Comparison of ENCODE assay signal across 8 cellular contexts in genomic region chr19:42076375-42076944, GRCh38. TPM values are rescaled to one million over a fixed set of nuclear protein-coding genes. Genes with fewer than 3 reads are reported as not detected.
DNase-seq lines count a peak whose midpoint lies in the region; ATAC-seq and TF ChIP-seq lines count a peak whose summit lies in the region.

No MANE protein-coding gene starts in this region.

- H3K27me3 ChIP-seq in HL-60 (ENCODE audit: insufficient read depth, poor library complexity, severe bottlenecking) (no peaks in the 10 kb centered on the region), gastrocnemius medialis (no peaks in the 10 kb centered on the region)

- H3K4me1 ChIP-seq in gastrocnemius medialis: peaks cover 15 to 18% of the 10 kb centered on the region in 2 donors

- H3K36me3 ChIP-seq in gastrocnemius medialis: peaks cover 0 to 32% of the 10 kb centered on the region in 2 donors

- no peak for ATAC-seq in gastrocnemius medialis

- DNase-seq in HL-60 (ENCODE audit: low read depth in 1 of 2, low spot score in 1 of 2): no peak
- DNase-seq in activated CD4-positive, alpha-beta memory T cell treated with anti-CD3 and anti-CD28 coated beads, Interleukin-2, amount 10 ng/mL, durations not matched to agents 7 days and 5 days: peak; percentile 49
- DNase-seq in germinal center (ENCODE audit: low spot score): peak; percentile 49
- DNase-seq in gastrocnemius medialis: peak in 1 of 2 donors; percentile 41
- DNase-seq in kidney tubule cell (ENCODE audit: low spot score): no peak
- DNase-seq in NCI-H446 treated with DMSO at 0.1 percent for 48 hours (lab: John Stamatoyannopoulos, UW): no peak
- DNase-seq in GM19240 (ENCODE audit: insufficient read length, low spot score): no peak
- DNase-seq in NCI-H2196 treated with DMSO at 0.1 percent for 48 hours (lab: John Stamatoyannopoulos, UW; ENCODE audit: unreplicated experiment): no peak

- POLR2A ChIA-PET in activated CD4-positive, alpha-beta memory T cell treated with anti-CD3 and anti-CD28 coated beads, Interleukin-2, amount 10 ng/mL, durations not matched to agents 7 days and 5 days (lab: Charles Lee): interaction anchor here (0.5 to 1.7 kb wide), 7 partner anchors 10 to 1461 kb away, joined by 3 to 5 read pairs (median 4); no protein-coding TSS in a partner anchor

- H3K4me1 Mint-ChIP-seq in activated CD4-positive, alpha-beta memory T cell treated with anti-CD3 and anti-CD28 coated beads, Interleukin-2, amount 10 ng/mL, durations not matched to agents 7 days and 5 days: peaks cover 46% of the 10 kb centered on the region

- peak overlapping the region; percentile 99 for H3K4me3 Mint-ChIP-seq in activated CD4-positive, alpha-beta memory T cell treated with anti-CD3 and anti-CD28 coated beads, Interleukin-2, amount 10 ng/mL, durations not matched to agents 7 days and 5 days

- peaks cover under 1% of the 10 kb centered on the region for H3K27me3 Mint-ChIP-seq in activated CD4-positive, alpha-beta memory T cell treated with anti-CD3 and anti-CD28 coated beads, Interleukin-2, amount 10 ng/mL, durations not matched to agents 7 days and 5 days

- intact Hi-C loops in gastrocnemius medialis (cut with DNase I; ENCODE audit: low total_unique reads): loop anchor here (1.0 to 5.0 kb wide), 3 partner anchors 38 to 214 kb away; partner anchors contain the start of genes RABAC1 and RPS19

- no peaks in the 10 kb centered on the region for H3K9me3 Mint-ChIP-seq in activated CD4-positive, alpha-beta memory T cell treated with anti-CD3 and anti-CD28 coated beads, Interleukin-2, amount 10 ng/mL, durations not matched to agents 7 days and 5 days

- peak overlapping the region; percentile 92 for H3K4me3 ChIP-seq in HL-60 (replicated peaks; ENCODE audit: insufficient read depth, low read length)
- H3K4me3 ChIP-seq in gastrocnemius medialis: peak overlapping the region; percentile 67 to 95 (median 80)

- peak overlapping the region; percentile 81 for H3K27ac Mint-ChIP-seq in activated CD4-positive, alpha-beta memory T cell treated with anti-CD3 and anti-CD28 coated beads, Interleukin-2, amount 10 ng/mL, durations not matched to agents 7 days and 5 days

- no peak for TF ChIP-seq CTCF in HL-60 (IDR thresholded peaks at IDR 0.05; ENCODE audit: insufficient read depth, low read length)
- no peak for TF ChIP-seq CTCF in gastrocnemius medialis (IDR thresholded peaks at IDR 0.05 in 4 of 5, conservative IDR thresholded peaks at IDR 0.05 in 1 of 5)

- H3K27ac ChIP-seq in HL-60 (replicated peaks): peak overlapping the region; percentile 81
- peak overlapping the region; percentile 93 to 100 (median 94) for H3K27ac ChIP-seq in gastrocnemius medialis

- CTCF ChIA-PET in activated CD4-positive, alpha-beta memory T cell treated with anti-CD3 and anti-CD28 coated beads, Interleukin-2, amount 10 ng/mL, durations not matched to agents 7 days and 5 days (lab: Charles Lee): interaction anchor here (0.6 to 1.0 kb wide), 6 partner anchors 32 to 630 kb away, joined by 3 read pairs; no protein-coding TSS in a partner anchor

- in situ Hi-C loops in gastrocnemius medialis (cut with MboI; ENCODE audit: low sequenced_read_pairs in 4 of 4): no loop called here

- no peaks in the 10 kb centered on the region for H3K9me3 ChIP-seq in gastrocnemius medialis

- TF ChIP-seq POLR2A in gastrocnemius medialis (IDR thresholded peaks at IDR 0.05): no peak

- H3K36me3 Mint-ChIP-seq in activated CD4-positive, alpha-beta memory T cell treated with anti-CD3 and anti-CD28 coated beads, Interleukin-2, amount 10 ng/mL, durations not matched to agents 7 days and 5 days (ENCODE audit: low read depth): peaks cover 42% of the 10 kb centered on the region

RNA-seq across cellular contexts. Expression of gene ZNF574, which starts 0.5 kb away (rescaled TPM):
- total RNA-seq in activated CD4-positive, alpha-beta memory T cell treated with anti-CD3 and anti-CD28 coated beads, Interleukin-2, amount 10 ng/mL, durations not matched to agents 7 days and 5 days: 10 to 100 TPM; 14.3 to 14.5 TPM
- total RNA-seq in gastrocnemius medialis: 10 to 100 TPM; 10.8 to 15.1 (median 13.8) TPM

RNA-seq across cellular contexts. Expression of gene GRIK5, which starts 6.5 kb away (rescaled TPM):
- under 1 TPM; 0.38 to 0.68 TPM for total RNA-seq in activated CD4-positive, alpha-beta memory T cell treated with anti-CD3 and anti-CD28 coated beads, Interleukin-2, amount 10 ng/mL, durations not matched to agents 7 days and 5 days
- total RNA-seq in gastrocnemius medialis: 1 to 10 TPM in 1 of 4 donors, under 1 TPM in 2, not detected in 1; 0.20 to 1.0 (median 0.62) TPM

RNA-seq across cellular contexts. Expression of gene POU2F2, which starts 55.8 kb away (rescaled TPM):
- total RNA-seq in activated CD4-positive, alpha-beta memory T cell treated with anti-CD3 and anti-CD28 coated beads, Interleukin-2, amount 10 ng/mL, durations not matched to agents 7 days and 5 days: 10 to 100 TPM; 31.3 to 35.8 TPM
- 1 to 10 TPM in 2 of 4 donors, under 1 TPM in 1, not detected in 1; 0.26 to 1.7 (median 1.6) TPM for total RNA-seq in gastrocnemius medialis

Comparison
In these comparisons a context has a peak if more than half of its experiments do, and no peak if none do; other contexts are left out.
1. DNase-seq: peak in activated CD4-positive, alpha-beta memory T cell treated with anti-CD3 and anti-CD28 coated beads, Interleukin-2, amount 10 ng/mL, durations not matched to agents 7 days and 5 days (single experiment) and germinal center (single experiment); none in HL-60 (0 of 2), kidney tubule cell (single experiment), NCI-H446 treated with DMSO at 0.1 percent for 48 hours (single experiment), GM19240 (single experiment) and NCI-H2196 treated with DMSO at 0.1 percent for 48 hours (single experiment).
2. RNA of gene POU2F2, which starts 55.8 kb away (total RNA-seq): 31.3 to 35.8 TPM in activated CD4-positive, alpha-beta memory T cell treated with anti-CD3 and anti-CD28 coated beads, Interleukin-2, amount 10 ng/mL, durations not matched to agents 7 days and 5 days; 0.26 to 1.7 TPM in gastrocnemius medialis; every median in the first group is over 10 times any median in the second.